Comparison of ENCODE assay signal across 25 cellular contexts in the genomic region with DNA sequence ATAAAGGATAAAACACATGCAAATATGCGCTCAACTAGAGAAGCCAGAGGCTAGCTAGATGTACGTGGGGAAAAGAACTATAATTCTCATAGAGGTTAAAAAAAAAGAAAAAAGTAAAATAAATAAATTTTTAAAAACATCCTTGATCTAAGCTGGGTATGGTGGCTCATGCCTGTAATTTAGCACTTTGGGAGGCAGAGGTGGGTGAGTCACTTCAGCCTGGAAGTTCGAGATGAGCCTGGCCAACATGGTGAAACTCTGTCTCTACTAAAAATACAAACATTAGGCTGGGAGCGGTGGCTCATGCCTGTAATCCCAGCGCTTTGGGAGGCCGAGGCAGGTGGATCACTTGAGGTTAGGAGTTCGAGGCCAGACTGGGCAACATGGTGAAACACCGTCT.
"Had no signal": no experiment of that assay in that cellular context is flagged by ENCODE, and none has a peak within 500 bp of the region (broad histone marks: within the 10 kb centered on the region; RNA-seq: fewer than 3 reads in every experiment).

No MANE protein-coding gene starts in this region.

- H3K27ac ChIP-seq: left lung, neural progenitor cell, neutrophil, ovary, right atrium auricular region, right lobe of liver, skin epidermis, suprapubic skin, thoracic aorta, tibial artery, upper lobe of right lung had no signal

- H3K36me3 ChIP-seq: left lung, neural progenitor cell, neutrophil, ovary, right atrium auricular region, right lobe of liver, suprapubic skin, thoracic aorta, tibial artery, upper lobe of right lung had no signal

- H3K9me3 ChIP-seq: left lung, neutrophil, ovary, right lobe of liver, thoracic aorta, tibial artery, upper lobe of right lung had no signal

- ATAC-seq: left colon; left lung; natural killer cell; right lobe of liver; stimulated activated effector memory CD8-positive, alpha-beta T cell treated with anti-CD3 and anti-CD28 coated beads, Interleukin-12 subunit alpha, Interleukin-12 subunit beta, amount 100 ng/mL, for 72 hours; upper lobe of right lung had no signal

- H2AFZ ChIP-seq: neural progenitor cell had no signal

- H3K4me1 ChIP-seq: left lung, neural progenitor cell, right lobe of liver, upper lobe of right lung had no signal

- DNase-seq: hypothalamus; immature natural killer cell; kidney; left colon; left lung; mesendoderm; naive B cell; natural killer cell; nephron progenitor cell; occipital lobe; ovary; right lobe of liver; stimulated activated CD4-positive, alpha-beta T cell treated with anti-CD3 and anti-CD28 coated beads, Interleukin-4, amount 100 ng/mL, for 24 hours; stimulated activated naive CD4-positive, alpha-beta T cell; tibial artery; trophoblast cell had no signal

- H3K4me3 ChIP-seq: left lung, lung, neural progenitor cell, ovary, right atrium auricular region, right lobe of liver, skin epidermis, suprapubic skin, thoracic aorta, tibial artery, upper lobe of right lung had no signal

- H3K9ac ChIP-seq: neural progenitor cell had no signal

- H3K27me3 ChIP-seq: neural progenitor cell, ovary, right atrium auricular region, right lobe of liver, suprapubic skin, tibial artery, upper lobe of right lung had no signal

- H3K4me2 ChIP-seq: neural progenitor cell had no signal
